ENCODE assay signal across 18 cellular contexts in the genomic region with DNA sequence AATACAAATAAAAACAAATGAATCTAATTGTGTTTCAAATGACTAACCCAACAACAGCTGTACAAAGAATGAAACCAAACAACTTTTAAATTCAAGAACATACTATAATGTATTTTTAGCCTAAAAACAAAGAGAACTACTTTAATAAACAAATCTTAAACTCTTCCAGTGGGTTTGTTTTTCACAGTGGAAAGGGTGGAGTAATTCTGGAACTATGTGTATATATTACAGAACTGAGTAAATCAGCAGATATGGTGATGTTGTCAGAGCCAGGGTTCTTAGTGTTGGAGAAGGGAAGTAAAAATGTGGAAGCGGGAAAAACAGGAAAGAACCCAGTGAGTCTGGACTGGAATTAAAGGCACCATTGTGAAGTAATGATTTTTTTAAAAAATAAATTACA.
DNase-seq lines count a peak whose midpoint lies in the region; ATAC-seq and TF ChIP-seq lines count a peak whose summit lies in the region.
"Had no signal": no experiment of that assay in that cellular context is flagged by ENCODE, and none has a peak within 500 bp of the region (broad histone marks: within the 10 kb centered on the region; RNA-seq: fewer than 3 reads in every experiment).

No MANE protein-coding gene starts in this region.

- H3K9me3 Mint-ChIP-seq in central memory CD8-positive, alpha-beta T cell = no peaks in the 10 kb centered on the region
- no peaks in the 10 kb centered on the region; the same call in 2 of the 3 replicates for H3K9me3 Mint-ChIP-seq in GM23338
- H3K9me3 Mint-ChIP-seq: activated naive CD8-positive, alpha-beta T cell treated with anti-CD3 and anti-CD28 coated beads, Interleukin-2, amount 10 ng/mL, durations not matched to agents 7 days and 5 days had no signal

- peaks cover 0 to 19% of the 10 kb centered on the region in 2 donors for H3K4me1 ChIP-seq in right atrium auricular region
- H3K4me1 ChIP-seq in GM23338 (ENCODE audit: insufficient read depth) = peaks cover 6% of the 10 kb centered on the region; the same call in 1 of the 2 replicates
- H3K4me1 ChIP-seq: BLaER1 had no signal

- H3K9me3 ChIP-seq in right atrium auricular region = no peaks in the 10 kb centered on the region
- H3K9me3 ChIP-seq: BLaER1, SK-N-SH had no signal

- no peak overlapping the region for H2AFZ ChIP-seq in GM23338

- H3K9me2 ChIP-seq in GM23338 (ENCODE audit: insufficient read depth) = no peaks in the 10 kb centered on the region
- H3K9me2 ChIP-seq: SK-N-SH had no signal

- H3F3A ChIP-seq in GM23338 (replicated peaks; ENCODE audit: low read depth) = no peaks in the 10 kb centered on the region

- intact Hi-C loops in sciatic nerve (cut with DNase I) = no loop called here

- no peaks in the 10 kb centered on the region for H3K27me3 Mint-ChIP-seq in central memory CD8-positive, alpha-beta T cell
- no peaks in the 10 kb centered on the region for H3K27me3 Mint-ChIP-seq in GM23338 (ENCODE audit: insufficient read depth, low read depth, poor library complexity)
- H3K27me3 Mint-ChIP-seq: activated naive CD8-positive, alpha-beta T cell treated with anti-CD3 and anti-CD28 coated beads, Interleukin-2, amount 10 ng/mL, durations not matched to agents 7 days and 5 days had no signal

- H3K36me3 ChIP-seq in right atrium auricular region = peaks cover 5% of the 10 kb centered on the region
- H3K36me3 ChIP-seq in GM23338 (ENCODE audit: insufficient read depth) = 0 out of 2 replicates have a peak, but pooled peaks cover 11% of the 10 kb centered on the region

- no peak overlapping the region for H3K4me2 ChIP-seq in GM23338
- H3K4me2 ChIP-seq: BLaER1, SK-N-SH had no signal

- H3K4me3 ChIP-seq in right atrium auricular region (no peak overlapping the region), GM23338 (no peak overlapping the region)
- H3K4me3 ChIP-seq: BLaER1, cardiac muscle cell had no signal

- H3K27ac Mint-ChIP-seq in central memory CD8-positive, alpha-beta T cell (ENCODE audit: low read depth) = peak overlapping the region; percentile 65
- no peak overlapping the region for H3K27ac Mint-ChIP-seq in GM23338
- H3K27ac Mint-ChIP-seq: activated naive CD8-positive, alpha-beta T cell treated with anti-CD3 and anti-CD28 coated beads, Interleukin-2, amount 10 ng/mL, durations not matched to agents 7 days and 5 days had no signal

- no peak overlapping the region for H3K4me3 Mint-ChIP-seq in central memory CD8-positive, alpha-beta T cell
- no peak overlapping the region for H3K4me3 Mint-ChIP-seq in GM23338
- H3K4me3 Mint-ChIP-seq: activated naive CD8-positive, alpha-beta T cell treated with anti-CD3 and anti-CD28 coated beads, Interleukin-2, amount 10 ng/mL, durations not matched to agents 7 days and 5 days had no signal

- peaks cover 25% of the 10 kb centered on the region for H3K4me1 Mint-ChIP-seq in central memory CD8-positive, alpha-beta T cell
- peaks cover 5% of the 10 kb centered on the region; the same call in 2 of the 3 replicates for H3K4me1 Mint-ChIP-seq in GM23338

- 0 out of 2 replicates have a peak, but pooled peaks cover 4% of the 10 kb centered on the region for H4K20me1 ChIP-seq in GM23338 (replicated peaks; ENCODE audit: insufficient read depth)
- H4K20me1 ChIP-seq: BLaER1 had no signal

- H3K79me2 ChIP-seq in GM23338 (replicated peaks; ENCODE audit: insufficient read depth) = peaks cover 4% of the 10 kb centered on the region; the same call in 1 of the 2 replicates

- no peaks in the 10 kb centered on the region for H3K27me3 ChIP-seq in right atrium auricular region
- no peaks in the 10 kb centered on the region for H3K27me3 ChIP-seq in GM23338 (ENCODE audit: insufficient read depth)
- H3K27me3 ChIP-seq: BLaER1, cardiac muscle cell had no signal

- H3K27ac ChIP-seq in right atrium auricular region (peak overlapping the region; percentile 26 to 46), GM23338 (ENCODE audit: low read depth) (no peak overlapping the region)
- H3K27ac ChIP-seq: BLaER1, cardiac muscle cell had no signal

- H3K36me3 Mint-ChIP-seq in central memory CD8-positive, alpha-beta T cell (ENCODE audit: insufficient read depth) = peaks cover 33% of the 10 kb centered on the region
- peaks cover 43% of the 10 kb centered on the region for H3K36me3 Mint-ChIP-seq in GM23338 (ENCODE audit: low read depth)

- DNase-seq in HCEC 1CT (peak; percentile 80), right atrium auricular region (ENCODE audit: low spot score) (no peak), sciatic nerve (ENCODE audit: low spot score) (no peak), NCI-H1092 (lab: John Stamatoyannopoulos, UW) (no peak), GM23338 (ENCODE audit: low spot score) (no peak)
- no peak for DNase-seq in central memory CD8-positive, alpha-beta T cell (ENCODE audit: low spot score in 2 of 2)
- DNase-seq in activated CD4-positive, CD25-positive, alpha-beta regulatory T cell (lab: John Stamatoyannopoulos, UW) = no peak
- DNase-seq: activated CD4-positive, CD25-positive, alpha-beta regulatory T cell treated with anti-CD3 and anti-CD28 coated beads, Interleukin-2, amount 50 U/mL, for 72 hours; activated CD8-positive, alpha-beta memory T cell treated with anti-CD3 and anti-CD28 coated beads for 24 hours; activated naive CD8-positive, alpha-beta T cell treated with anti-CD3 and anti-CD28 coated beads, Interleukin-2, amount 10 ng/mL, durations not matched to agents 7 days and 5 days; effector CD4-positive, alpha-beta T cell; Karpas-422; NCI-H1105; PC-3; SK-N-SH had no signal

- TF ChIP-seq CTCF in right atrium auricular region (IDR thresholded peaks at IDR 0.05) (no peak), GM23338 (conservative IDR thresholded peaks at IDR 0.05; ENCODE audit: low read depth in 2 of 2) (no peak)

- no peak for ATAC-seq in central memory CD8-positive, alpha-beta T cell (replicated peaks; ENCODE audit: extremely low read depth, poor library complexity, severe bottlenecking)
- peak; percentile 35 for ATAC-seq in sciatic nerve
- ATAC-seq in GM23338 = no peak
- ATAC-seq in GM18517 (IDR thresholded peaks at IDR 0.05; ENCODE audit: unreplicated experiment) = no peak
- ATAC-seq: PC-3 had no signal

TF ChIP-seq in GM23338, 12 proteins besides CTCF, POLR2A, EP300 and RAD21 (continues in another document):
- no peak for TF ChIP-seq POLR2AphosphoS5 (IDR thresholded peaks at IDR 0.05; ENCODE audit: low read depth)
- no peak for TF ChIP-seq ZNF114 (CRISPR knock-in tag; IDR thresholded peaks at IDR 0.05)
- TF ChIP-seq ZNF331 (CRISPR knock-in tag; IDR thresholded peaks at IDR 0.05; ENCODE audit: low read depth) = no peak
- no peak for TF ChIP-seq JUNB (IDR thresholded peaks at IDR 0.05; ENCODE audit: unreplicated experiment)
- no peak for TF ChIP-seq NANOG (IDR thresholded peaks at IDR 0.05; ENCODE audit: borderline replicate concordance)
- TF ChIP-seq, protein P1, sequence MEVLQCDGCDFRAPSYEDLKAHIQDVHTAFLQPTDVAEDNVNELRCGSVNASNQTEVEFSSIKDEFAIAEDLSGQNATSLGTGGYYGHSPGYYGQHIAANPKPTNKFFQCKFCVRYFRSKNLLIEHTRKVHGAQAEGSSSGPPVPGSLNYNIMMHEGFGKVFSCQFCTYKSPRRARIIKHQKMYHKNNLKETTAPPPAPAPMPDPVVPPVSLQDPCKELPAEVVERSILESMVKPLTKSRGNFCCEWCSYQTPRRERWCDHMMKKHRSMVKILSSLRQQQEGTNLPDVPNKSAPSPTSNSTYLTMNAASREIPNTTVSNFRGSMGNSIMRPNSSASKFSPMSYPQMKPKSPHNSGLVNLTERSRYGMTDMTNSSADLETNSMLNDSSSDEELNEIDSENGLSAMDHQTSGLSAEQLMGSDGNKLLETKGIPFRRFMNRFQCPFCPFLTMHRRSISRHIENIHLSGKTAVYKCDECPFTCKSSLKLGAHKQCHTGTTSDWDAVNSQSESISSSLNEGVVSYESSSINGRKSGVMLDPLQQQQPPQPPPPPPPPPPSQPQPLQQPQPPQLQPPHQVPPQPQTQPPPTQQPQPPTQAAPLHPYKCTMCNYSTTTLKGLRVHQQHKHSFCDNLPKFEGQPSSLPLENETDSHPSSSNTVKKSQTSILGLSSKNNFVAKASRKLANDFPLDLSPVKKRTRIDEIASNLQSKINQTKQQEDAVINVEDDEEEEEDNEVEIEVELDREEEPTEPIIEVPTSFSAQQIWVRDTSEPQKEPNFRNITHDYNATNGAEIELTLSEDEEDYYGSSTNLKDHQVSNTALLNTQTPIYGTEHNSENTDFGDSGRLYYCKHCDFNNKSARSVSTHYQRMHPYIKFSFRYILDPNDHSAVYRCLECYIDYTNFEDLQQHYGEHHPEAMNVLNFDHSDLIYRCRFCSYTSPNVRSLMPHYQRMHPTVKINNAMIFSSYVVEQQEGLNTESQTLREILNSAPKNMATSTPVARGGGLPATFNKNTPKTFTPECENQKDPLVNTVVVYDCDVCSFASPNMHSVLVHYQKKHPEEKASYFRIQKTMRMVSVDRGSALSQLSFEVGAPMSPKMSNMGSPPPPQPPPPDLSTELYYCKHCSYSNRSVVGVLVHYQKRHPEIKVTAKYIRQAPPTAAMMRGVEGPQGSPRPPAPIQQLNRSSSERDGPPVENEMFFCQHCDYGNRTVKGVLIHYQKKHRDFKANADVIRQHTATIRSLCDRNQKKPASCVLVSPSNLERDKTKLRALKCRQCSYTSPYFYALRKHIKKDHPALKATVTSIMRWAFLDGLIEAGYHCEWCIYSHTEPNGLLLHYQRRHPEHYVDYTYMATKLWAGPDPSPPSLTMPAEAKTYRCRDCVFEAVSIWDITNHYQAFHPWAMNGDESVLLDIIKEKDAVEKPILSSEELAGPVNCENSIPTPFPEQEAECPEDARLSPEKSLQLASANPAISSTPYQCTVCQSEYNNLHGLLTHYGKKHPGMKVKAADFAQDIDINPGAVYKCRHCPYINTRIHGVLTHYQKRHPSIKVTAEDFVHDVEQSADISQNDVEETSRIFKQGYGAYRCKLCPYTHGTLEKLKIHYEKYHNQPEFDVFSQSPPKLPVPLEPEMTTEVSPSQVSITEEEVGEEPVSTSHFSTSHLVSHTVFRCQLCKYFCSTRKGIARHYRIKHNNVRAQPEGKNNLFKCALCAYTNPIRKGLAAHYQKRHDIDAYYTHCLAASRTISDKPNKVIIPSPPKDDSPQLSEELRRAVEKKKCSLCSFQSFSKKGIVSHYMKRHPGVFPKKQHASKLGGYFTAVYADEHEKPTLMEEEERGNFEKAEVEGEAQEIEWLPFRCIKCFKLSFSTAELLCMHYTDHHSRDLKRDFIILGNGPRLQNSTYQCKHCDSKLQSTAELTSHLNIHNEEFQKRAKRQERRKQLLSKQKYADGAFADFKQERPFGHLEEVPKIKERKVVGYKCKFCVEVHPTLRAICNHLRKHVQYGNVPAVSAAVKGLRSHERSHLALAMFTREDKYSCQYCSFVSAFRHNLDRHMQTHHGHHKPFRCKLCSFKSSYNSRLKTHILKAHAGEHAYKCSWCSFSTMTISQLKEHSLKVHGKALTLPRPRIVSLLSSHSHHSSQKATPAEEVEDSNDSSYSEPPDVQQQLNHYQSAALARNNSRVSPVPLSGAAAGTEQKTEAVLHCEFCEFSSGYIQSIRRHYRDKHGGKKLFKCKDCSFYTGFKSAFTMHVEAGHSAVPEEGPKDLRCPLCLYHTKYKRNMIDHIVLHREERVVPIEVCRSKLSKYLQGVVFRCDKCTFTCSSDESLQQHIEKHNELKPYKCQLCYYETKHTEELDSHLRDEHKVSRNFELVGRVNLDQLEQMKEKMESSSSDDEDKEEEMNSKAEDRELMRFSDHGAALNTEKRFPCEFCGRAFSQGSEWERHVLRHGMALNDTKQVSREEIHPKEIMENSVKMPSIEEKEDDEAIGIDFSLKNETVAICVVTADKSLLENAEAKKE (CRISPR knock-in tag; IDR thresholded peaks at IDR 0.05) = no peak
